Comparison of ENCODE assay signal across 7 cellular contexts in genomic region chr11:109898592-109898991, GRCh38.
"Had no signal": no experiment of that assay in that cellular context is flagged by ENCODE, and none has a peak within 500 bp of the region (broad histone marks: within the 10 kb centered on the region; RNA-seq: fewer than 3 reads in every experiment).

No MANE protein-coding gene starts in this region.

- H3K27ac ChIP-seq: HL-60, KMS-11 had no signal

- H3K9ac ChIP-seq: KMS-11 had no signal

- H3K4me3 ChIP-seq: K562 had no signal

- DNase-seq: IMR-90, KBM-7, KG1 had no signal

- ATAC-seq: HepG2, K562 had no signal

- H3K4me2 ChIP-seq: KMS-11 had no signal
